ENCODE assay signal across 18 cellular contexts in genomic region chr9:115522928-115523327, GRCh38.
"Had no signal": no experiment of that assay in that cellular context is flagged by ENCODE, and none has a peak within 500 bp of the region (broad histone marks: within the 10 kb centered on the region; RNA-seq: fewer than 3 reads in every experiment).

No MANE protein-coding gene starts in this region.

- H3K4me3 ChIP-seq: dorsolateral prefrontal cortex, gastroesophageal sphincter, mucosa of descending colon, neural progenitor cell, pancreas, smooth muscle cell, suprapubic skin, thyroid gland had no signal

- H3K27ac ChIP-seq: dorsolateral prefrontal cortex, gastroesophageal sphincter, neural progenitor cell, pancreas, suprapubic skin, thyroid gland had no signal

- H3K9ac ChIP-seq: neural progenitor cell had no signal

- H3K4me2 ChIP-seq: neural progenitor cell, smooth muscle cell had no signal

- DNase-seq: cortex of kidney; dorsolateral prefrontal cortex; effector CD8-positive, alpha-beta T cell; kidney; left colon; mucosa of descending colon; natural killer cell; nucleus accumbens; pancreas; right cardiac atrium; stimulated activated CD4-positive, alpha-beta T cell treated with anti-CD3 and anti-CD28 coated beads, Interleukin-2, amount 100 ng/mL, for 48 hours; stimulated activated naive CD4-positive, alpha-beta T cell treated with Interleukin-2 at 50 U/mL for 16 hours; thyroid gland had no signal

- H3K36me3 ChIP-seq: gastroesophageal sphincter, neural progenitor cell, pancreas, suprapubic skin, thyroid gland had no signal

- ATAC-seq: esophagus mucosa, gastroesophageal sphincter, left colon, mucosa of descending colon, natural killer cell, pancreas, right cardiac atrium had no signal

- H3K27me3 ChIP-seq: gastroesophageal sphincter, neural progenitor cell, suprapubic skin, thyroid gland had no signal

- H2AFZ ChIP-seq: neural progenitor cell had no signal

- H3K4me1 ChIP-seq: pancreas, thyroid gland had no signal

- H3K9me3 ChIP-seq: gastroesophageal sphincter, mucosa of descending colon, pancreas, suprapubic skin, thyroid gland had no signal
